In the genomic region with DNA sequence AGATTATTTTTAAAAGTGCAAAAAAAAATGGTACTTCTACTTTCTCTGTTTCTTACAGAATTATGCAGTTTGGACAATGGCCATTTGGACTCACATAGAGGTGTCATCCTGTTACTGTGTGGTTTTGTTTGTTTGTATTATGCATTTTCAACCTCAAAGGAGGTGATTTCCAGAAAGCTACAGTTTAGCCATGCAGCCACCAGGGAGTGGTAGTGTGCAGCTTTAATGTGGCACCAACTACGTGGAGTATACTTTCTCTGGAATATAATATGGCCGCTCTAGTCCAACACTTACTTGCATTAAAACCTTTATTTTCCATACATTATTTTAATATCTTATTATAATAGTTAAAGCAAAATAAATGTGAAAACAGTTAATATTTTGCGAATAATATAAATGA, we compare ENCODE assay signal across 2 cellular contexts.
TF ChIP-seq lines count a peak whose summit lies in the region.

No MANE protein-coding gene starts in this region.

TF ChIP-seq in A549, 52 proteins besides CTCF, POLR2A, EP300 and RAD21 (continued from another document):
- TF ChIP-seq, protein P1, sequence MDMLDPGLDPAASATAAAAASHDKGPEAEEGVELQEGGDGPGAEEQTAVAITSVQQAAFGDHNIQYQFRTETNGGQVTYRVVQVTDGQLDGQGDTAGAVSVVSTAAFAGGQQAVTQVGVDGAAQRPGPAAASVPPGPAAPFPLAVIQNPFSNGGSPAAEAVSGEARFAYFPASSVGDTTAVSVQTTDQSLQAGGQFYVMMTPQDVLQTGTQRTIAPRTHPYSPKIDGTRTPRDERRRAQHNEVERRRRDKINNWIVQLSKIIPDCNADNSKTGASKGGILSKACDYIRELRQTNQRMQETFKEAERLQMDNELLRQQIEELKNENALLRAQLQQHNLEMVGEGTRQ (IDR thresholded peaks at IDR 0.05) = no peak
- TF ChIP-seq MAZ (IDR thresholded peaks at IDR 0.05; ENCODE audit: borderline replicate concordance, low read depth, low read length) (no peak), HOXB5 (CRISPR knock-in tag; IDR thresholded peaks at IDR 0.05) (no peak), ZC3H11A (IDR thresholded peaks at IDR 0.05) (no peak), PHF8 (IDR thresholded peaks at IDR 0.05; ENCODE audit: borderline replicate concordance, low read depth) (no peak), HEYL (CRISPR knock-in tag; IDR thresholded peaks at IDR 0.05) (no peak), CBX2 (IDR thresholded peaks at IDR 0.05; ENCODE audit: borderline replicate concordance, low read depth) (no peak), ZNF302 (CRISPR knock-in tag; IDR thresholded peaks at IDR 0.05) (no peak), FOSB (CRISPR knock-in tag; IDR thresholded peaks at IDR 0.05) (no peak), KDM1A (IDR thresholded peaks at IDR 0.05; ENCODE audit: low read depth) (no peak), CHD2 (IDR thresholded peaks at IDR 0.05; ENCODE audit: low read length, partially characterized antibody) (no peak), REST (IDR thresholded peaks at IDR 0.05) (no peak), NFE2L2 (conservative IDR thresholded peaks at IDR 0.05; ENCODE audit: low read length) (no peak)

TF ChIP-seq in IMR-90, 13 proteins besides CTCF, POLR2A, EP300 and RAD21 (continued from another document):
- TF ChIP-seq MXI1 (IDR thresholded peaks at IDR 0.05; ENCODE audit: borderline replicate concordance, low read depth, low read length) = no peak
- no peak for TF ChIP-seq FOS (IDR thresholded peaks at IDR 0.05; ENCODE audit: low read depth, low read length)
- TF ChIP-seq BHLHE40 (IDR thresholded peaks at IDR 0.05; ENCODE audit: low read depth, low read length) = no peak
- no peak for TF ChIP-seq NFE2L2 (IDR thresholded peaks at IDR 0.05; ENCODE audit: low read depth, low read length)
- TF ChIP-seq, protein P1 (IDR thresholded peaks at IDR 0.05; ENCODE audit: low read depth, low read length) = no peak
- no peak for TF ChIP-seq MAFK (IDR thresholded peaks at IDR 0.05; ENCODE audit: low read depth, low read length)
TF ChIP-seq in IMR-90: peak in this region for 0.
